Comparison of ENCODE assay signal across 9 cellular contexts in genomic region chr3:148950806-148951205, GRCh38. TPM values are rescaled to one million over a fixed set of nuclear protein-coding genes. Genes with fewer than 3 reads are reported as not detected.
A peak's percentile ranks its signal among the peaks of the same experiment; 100 is the strongest.
DNase-seq lines count a peak whose midpoint lies in the region; ATAC-seq and TF ChIP-seq lines count a peak whose summit lies in the region.
"Had no signal": no experiment of that assay in that cellular context is flagged by ENCODE, and none has a peak within 500 bp of the region (broad histone marks: within the 10 kb centered on the region; RNA-seq: fewer than 3 reads in every experiment).

No MANE protein-coding gene starts in this region.

- H3K27ac Mint-ChIP-seq in CD8-positive, alpha-beta T cell: no peak overlapping the region

- TF ChIP-seq POLR2A in heart left ventricle (IDR thresholded peaks at IDR 0.05): no peak

- DNase-seq in MV-4-11 (lab: John Stamatoyannopoulos, UW) (peak; percentile 11), fibroblast of lung (ENCODE audit: low read depth in 2 of 2) (peak in 1 of 2 donors; percentile 37), GM03348 (ENCODE audit: low spot score) (no peak), heart left ventricle (no peak)
- DNase-seq in CD8-positive, alpha-beta T cell: no peak

- H3K27ac ChIP-seq in 22Rv1 (no peak overlapping the region), fibroblast of lung (ENCODE audit: insufficient read depth, low read length) (no peak overlapping the region), heart left ventricle (peak overlapping the region in 1 of 12 donors; percentile 87)
- no peak overlapping the region for H3K27ac ChIP-seq in CD8-positive, alpha-beta T cell (ENCODE audit: low read depth, low read length)
- H3K27ac ChIP-seq: SJSA1 had no signal

- POLR2A ChIA-PET in CD8-positive, alpha-beta T cell (lab: Charles Lee): interaction anchor here (0.9 kb wide), 1 partner anchor 275 kb away, joined by 3 read pairs; no protein-coding TSS in a partner anchor

- no peaks in the 10 kb centered on the region for H3K4me1 Mint-ChIP-seq in CD8-positive, alpha-beta T cell (ENCODE audit: low read depth)

- peak; percentile 71 for ATAC-seq in GM18868 (IDR thresholded peaks at IDR 0.05; ENCODE audit: unreplicated experiment)
- no peak for ATAC-seq in CD8-positive, alpha-beta T cell
- no peak for ATAC-seq in heart left ventricle
- no peak for ATAC-seq in HG03571 (IDR thresholded peaks at IDR 0.05; ENCODE audit: unreplicated experiment)

- H3K4me3 Mint-ChIP-seq in CD8-positive, alpha-beta T cell: no peak overlapping the region

- no peaks in the 10 kb centered on the region for H3K79me2 ChIP-seq in fibroblast of lung (ENCODE audit: control insufficient read depth, insufficient read depth, low read length)

- intact Hi-C loops in CD8-positive, alpha-beta T cell (cut with DNase I, micrococcal nuclease): no loop called here
- intact Hi-C loops in heart left ventricle (cut with DNase I): loop anchor here in 6 of 10 donors (2.0 to 10.0 kb wide), 6 partner anchors 74 to 524 kb away; partner anchors contain the start of genes HLTF (in 1 of the 6) and TM4SF4 (in 1 of the 6)

- no peaks in the 10 kb centered on the region for H3K9me3 Mint-ChIP-seq in CD8-positive, alpha-beta T cell

- no peaks in the 10 kb centered on the region for H3K27me3 Mint-ChIP-seq in CD8-positive, alpha-beta T cell (ENCODE audit: low read depth)

- H3K4me3 ChIP-seq in fibroblast of lung (replicated peaks in 1 of 4; ENCODE audit: control extremely low read depth in 1 of 4, insufficient read depth in 1 of 4, low read depth in 3 of 4, low read length in 4 of 4) (no peak overlapping the region), heart left ventricle (no peak overlapping the region)
- H3K4me3 ChIP-seq in CD8-positive, alpha-beta T cell (ENCODE audit: low read depth, low read length): no peak overlapping the region
- H3K4me3 ChIP-seq: SJSA1 had no signal

- no peak overlapping the region for H3K9ac ChIP-seq in fibroblast of lung (ENCODE audit: insufficient read depth, low read length)

- no peak overlapping the region for H3K4me2 ChIP-seq in fibroblast of lung (ENCODE audit: extremely low read depth, insufficient read depth, low read length)

- CTCF ChIA-PET in CD8-positive, alpha-beta T cell (lab: Charles Lee): interaction anchor here (0.9 to 1.6 kb wide), 3 partner anchors 10 to 169 kb away, joined by 3 to 6 read pairs (median 4); no protein-coding TSS in a partner anchor

- H3K27me3 ChIP-seq in fibroblast of lung (ENCODE audit: control insufficient read depth, insufficient read depth, low read length): no peaks in the 10 kb centered on the region
- H3K27me3 ChIP-seq in CD8-positive, alpha-beta T cell (ENCODE audit: insufficient read depth, low read length): no peaks in the 10 kb centered on the region
- no peaks in the 10 kb centered on the region for H3K27me3 ChIP-seq in heart left ventricle
- H3K27me3 ChIP-seq: SJSA1 had no signal

- H3K36me3 Mint-ChIP-seq in CD8-positive, alpha-beta T cell: no peaks in the 10 kb centered on the region

- H2AFZ ChIP-seq in fibroblast of lung (ENCODE audit: low read length): no peak overlapping the region

- no peaks in the 10 kb centered on the region for H3K9me3 ChIP-seq in fibroblast of lung (ENCODE audit: control insufficient read depth, insufficient read depth, low read depth, low read length)
- H3K9me3 ChIP-seq in CD8-positive, alpha-beta T cell (ENCODE audit: low read length): no peaks in the 10 kb centered on the region
- no peaks in the 10 kb centered on the region for H3K9me3 ChIP-seq in heart left ventricle
- H3K9me3 ChIP-seq: SJSA1 had no signal

- H4K20me1 ChIP-seq in fibroblast of lung (ENCODE audit: control insufficient read depth, extremely low read depth, insufficient read depth, low read length): no peaks in the 10 kb centered on the region

- TF ChIP-seq CTCF in 22Rv1 (IDR thresholded peaks at IDR 0.05) (peak; percentile 36), fibroblast of lung (conservative IDR thresholded peaks at IDR 0.05 in 1 of 2, IDR thresholded peaks at IDR 0.05 in 1 of 2; ENCODE audit: low read depth in 1 of 2, low read length in 2 of 2) (peak; percentile 28 to 33), heart left ventricle (IDR thresholded peaks at IDR 0.05) (peak in 3 of 12 donors; percentile 4 to 16 (median 8))
- no peak for TF ChIP-seq CTCF in CD8-positive, alpha-beta T cell (IDR thresholded peaks at IDR 0.05)

- 67 to 86% (median 76%) methylated on average over 1 of the region's 1 CpG for WGBS in heart left ventricle, 4 donors

- no peaks in the 10 kb centered on the region for H3K4me1 ChIP-seq in fibroblast of lung (ENCODE audit: control insufficient read depth, extremely low read depth, insufficient read depth, low read length)
- no peaks in the 10 kb centered on the region for H3K4me1 ChIP-seq in CD8-positive, alpha-beta T cell (ENCODE audit: insufficient read depth, low read length)
- H3K4me1 ChIP-seq in heart left ventricle: peaks cover 0 to 3% (median 0%) of the 10 kb centered on the region in 12 donors

- H3K36me3 ChIP-seq in fibroblast of lung (ENCODE audit: control insufficient read depth, insufficient read depth, low read length): no peaks in the 10 kb centered on the region
- no peaks in the 10 kb centered on the region for H3K36me3 ChIP-seq in CD8-positive, alpha-beta T cell (ENCODE audit: insufficient read depth, low read length)
- no peaks in the 10 kb centered on the region for H3K36me3 ChIP-seq in heart left ventricle
- H3K36me3 ChIP-seq: SJSA1 had no signal

RNA-seq across cellular contexts. Expression of gene GYG1, which starts 40.5 kb away (rescaled TPM):
- total RNA-seq in fibroblast of lung: 43.1 and 71.5 TPM in 2 replicates
- 88.5 and 224 TPM in 2 replicates for polyA plus RNA-seq in fibroblast of lung
- 113 and 232 TPM in 2 replicates for polyA plus RNA-seq in fibroblast of lung (2012)
- 36.2 and 86.0 TPM in 2 replicates for polyA minus RNA-seq in fibroblast of lung (ENCODE audit: low replicate concordance)
- 10 to 100 TPM; 29.4 to 35.2 TPM for total RNA-seq in CD8-positive, alpha-beta T cell
- total RNA-seq in heart left ventricle: 100 to 1,000 TPM in 7 of 9 donors, 10 to 100 TPM in 2; 78.2 to 190 (median 144) TPM
- polyA plus RNA-seq in heart left ventricle: 100 to 1,000 TPM; 112 to 313 TPM

Comparison
In these comparisons a context has a peak if more than half of its experiments do, and no peak if none do; other contexts are left out.
1. intact Hi-C loops: an anchor here in heart left ventricle (2.0 to 10.0 kb wide); none called in CD8-positive, alpha-beta T cell.